Comparison of ENCODE assay signal across 10 cellular contexts in genomic region chr2:33380001-33380609, GRCh38.
DNase-seq lines count a peak whose midpoint lies in the region; ATAC-seq, FAIRE-seq and TF ChIP-seq lines count a peak whose summit lies in the region.
"Had no signal": no experiment of that assay in that cellular context is flagged by ENCODE, and none has a peak within 500 bp of the region (broad histone marks: within the 10 kb centered on the region; RNA-seq: fewer than 3 reads in every experiment).

No MANE protein-coding gene starts in this region.

- TF ChIP-seq CTCF in D721Med (IDR thresholded peaks at IDR 0.05; ENCODE audit: insufficient read depth, missing control alignments) (peak; percentile 2), IMR-90 (conservative IDR thresholded peaks at IDR 0.05; ENCODE audit: low read depth, low read length) (peak; percentile 50), K562 (IDR thresholded peaks at IDR 0.05 in 2 of 3, conservative IDR thresholded peaks at IDR 0.05 in 1 of 3; ENCODE audit: insufficient read depth in 2 of 3, low read depth in 1 of 3, low read length in 3 of 3) (peak; percentile 59 to 79 (median 77))

- H2AFZ ChIP-seq in IMR-90 (replicated peaks; ENCODE audit: low read length, poor library complexity) (no peak overlapping the region), K562 (ENCODE audit: low read depth, low read length) (no peak overlapping the region)

- no peak overlapping the region for H3K23ac ChIP-seq in IMR-90 (ENCODE audit: low read depth, low read length)
- H3K23ac ChIP-seq in mesendoderm (ENCODE audit: low read length) = no peak overlapping the region

- H4K8ac ChIP-seq in IMR-90 (ENCODE audit: low read depth in 2 of 2, low read length in 2 of 2) (no peak overlapping the region), mesendoderm (ENCODE audit: low read depth, low read length) (no peak overlapping the region)

- no peaks in the 10 kb centered on the region for H4K20me1 ChIP-seq in IMR-90 (ENCODE audit: insufficient read depth, low read length)
- no peaks in the 10 kb centered on the region for H4K20me1 ChIP-seq in K562 (replicated peaks; ENCODE audit: control insufficient read depth, insufficient read depth, low read length)

- H4K5ac ChIP-seq in IMR-90 (ENCODE audit: low read depth, low read length) (no peak overlapping the region), mesendoderm (ENCODE audit: low read length) (no peak overlapping the region)

- H3K9me3 ChIP-seq in IMR-90 (ENCODE audit: control insufficient read depth, insufficient read depth, low read length) (no peaks in the 10 kb centered on the region), K562 (replicated peaks; ENCODE audit: control insufficient read depth, insufficient read depth, low read depth, low read length) (no peaks in the 10 kb centered on the region)

- H2BK5ac ChIP-seq in IMR-90 (ENCODE audit: low read depth, low read length, poor library complexity, severe bottlenecking) (no peak overlapping the region), mesendoderm (ENCODE audit: low read length) (no peak overlapping the region)

- H3K27ac ChIP-seq in IMR-90 (ENCODE audit: insufficient read depth, low read length) = no peak overlapping the region
- H3K27ac ChIP-seq in K562 (ENCODE audit: extremely low read depth, low read depth, low read length) = no peak overlapping the region
- no peak overlapping the region for H3K27ac ChIP-seq in mesendoderm (ENCODE audit: low read depth, low read length)

- BruUV-seq in IMR-90 (replicated peaks; lab: Mats Ljungman, UMichigan) = no TSS peak
- BruUV-seq in K562 (replicated peaks; lab: Mats Ljungman, UMichigan) = no TSS peak

- peaks cover 3% of the 10 kb centered on the region for H3K4me1 ChIP-seq in IMR-90 (ENCODE audit: control insufficient read depth, insufficient read depth, low read length)
- no peaks in the 10 kb centered on the region for H3K4me1 ChIP-seq in K562 (replicated peaks in 1 of 2; ENCODE audit: control insufficient read depth in 2 of 2, insufficient read depth in 2 of 2, low read length in 2 of 2)
- no peaks in the 10 kb centered on the region for H3K4me1 ChIP-seq in mesendoderm (ENCODE audit: control insufficient read depth, low read depth, low read length)

- H3K9me1 ChIP-seq in IMR-90 (ENCODE audit: insufficient read depth, low read length) = 0 out of 2 replicates have a peak, but pooled peaks cover 5% of the 10 kb centered on the region
- H3K9me1 ChIP-seq in K562 (ENCODE audit: control insufficient read depth, insufficient read depth, low read length) = no peaks in the 10 kb centered on the region

- WGBS in IMR-90 (ENCODE audit: extremely low coverage in 2 of 2, insufficient read length in 1 of 2), 2 experiments = 40% methylated on average over 2 of the region's 8 CpGs; no CpG with 5 or more reads in 1 of the 2 experiments
- 36% methylated on average over 6 of the region's 8 CpGs for WGBS in K562 (ENCODE audit: insufficient coverage, low coverage, missing lambda C conversion rate)
- WGBS in mesendoderm (ENCODE audit: extremely low coverage, insufficient coverage, low lambda C conversion rate) = no CpG with 5 or more reads among the region's 8 CpGs

- DNase-seq in D721Med (ENCODE audit: insufficient read length, low spot score) = no peak
- no peak for DNase-seq in IMR-90
- peak; percentile 17 to 44 (median 41) for DNase-seq in K562 (ENCODE audit: extremely low read depth in 1 of 4, low spot score in 3 of 4)
- DNase-seq in mesendoderm = peak; percentile 54
- DNase-seq in UCSD-AML1 (lab: John Stamatoyannopoulos, UW; ENCODE audit: unreplicated experiment) = no peak
- no peak for DNase-seq in mucosa of gallbladder (ENCODE audit: low spot score)
- DNase-seq: effector CD4-positive, alpha-beta T cell; NCI-H510A treated with DMSO at 0.1 percent for 48 hours had no signal

- no peak for FAIRE-seq in D721Med (lab: Jason Lieb, UNC)
- FAIRE-seq in K562 (lab: Jason Lieb, UNC) = peak; percentile 49

- no peak overlapping the region for H2AK9ac ChIP-seq in IMR-90 (replicated peaks; ENCODE audit: low read depth, low read length, poor library complexity)

- TF ChIP-seq RAD21 in IMR-90 (IDR thresholded peaks at IDR 0.05; ENCODE audit: low read length) (peak; percentile 60), K562 (CRISPR knock-in tag; conservative IDR thresholded peaks at IDR 0.05 in 1 of 2, IDR thresholded peaks at IDR 0.05 in 1 of 2) (peak; percentile 61 to 90)

- H3K14ac ChIP-seq in IMR-90 (replicated peaks; ENCODE audit: low read depth, low read length) = no peak overlapping the region

- H3K27me3 ChIP-seq in IMR-90 (ENCODE audit: control insufficient read depth, insufficient read depth, low read length) (no peaks in the 10 kb centered on the region), K562 (ENCODE audit: control insufficient read depth in 2 of 2, insufficient read depth in 2 of 2, low read length in 2 of 2) (no peaks in the 10 kb centered on the region; a peak in 1 of 5 replicates), mesendoderm (ENCODE audit: insufficient read depth, low read length, poor library complexity) (no peaks in the 10 kb centered on the region)

- no peak for TF ChIP-seq POLR2A in IMR-90 (IDR thresholded peaks at IDR 0.05; ENCODE audit: low read depth, low read length)
- TF ChIP-seq POLR2A in K562 (conservative IDR thresholded peaks at IDR 0.05) = no peak

- intact Hi-C loops in IMR-90 (cut with micrococcal nuclease) = no loop called here
- intact Hi-C loops in K562 (cut with micrococcal nuclease) = no loop called here

- no peak overlapping the region for H3K9ac ChIP-seq in IMR-90 (ENCODE audit: low read depth, low read length)
- H3K9ac ChIP-seq in K562 (ENCODE audit: insufficient read depth in 1 of 2, low read depth in 2 of 2, low read length in 2 of 2) = no peak overlapping the region
- no peak overlapping the region for H3K9ac ChIP-seq in mesendoderm (ENCODE audit: low read length)

- H2BK15ac ChIP-seq in IMR-90 (ENCODE audit: low read depth, low read length) (no peak overlapping the region), mesendoderm (replicated peaks; ENCODE audit: low read depth) (no peak overlapping the region)

- H3K36me3 ChIP-seq in IMR-90 (ENCODE audit: control insufficient read depth, insufficient read depth, low read length) (peaks cover 18% of the 10 kb centered on the region), K562 (ENCODE audit: control insufficient read depth, insufficient read depth, low read length) (no peaks in the 10 kb centered on the region), mesendoderm (ENCODE audit: control insufficient read depth, insufficient read depth, low read length) (no peaks in the 10 kb centered on the region)

- no peak for TF ChIP-seq EP300 in K562 (IDR thresholded peaks at IDR 0.05; ENCODE audit: low read length)

- CTCF ChIA-PET in IMR-90 (lab: Yijun Ruan, JAX) = interaction anchor here (0.6 to 1.7 kb wide), 12 partner anchors 8 to 611 kb away, joined by 3 to 8 read pairs (median 4); no protein-coding TSS in a partner anchor
- CTCF ChIA-PET in K562 (lab: Yijun Ruan, JAX; ENCODE audit: low intra/inter-chr PET ratio) = interaction anchor here (0.7 to 1.1 kb wide), 2 partner anchors 608 to 827 kb away, joined by 3 read pairs; no protein-coding TSS in a partner anchor

- H2AK5ac ChIP-seq in IMR-90 (ENCODE audit: low read depth, low read length) (no peak overlapping the region), mesendoderm (ENCODE audit: low read length) (no peak overlapping the region)

- POLR2A ChIA-PET in IMR-90 (lab: Charles Lee; ENCODE audit: unreplicated experiment) = interaction anchor here (0.6 kb wide), 1 partner anchor 725 kb away, joined by 6 read pairs; no protein-coding TSS in a partner anchor
- POLR2A ChIA-PET in K562 (lab: Yijun Ruan, JAX) = interaction anchor here (0.6 kb wide), 1 partner anchor 412 kb away, joined by 3 read pairs; no protein-coding TSS in a partner anchor

- no peak overlapping the region for H3K4ac ChIP-seq in IMR-90 (ENCODE audit: low read depth, low read length)
- H3K4ac ChIP-seq in mesendoderm (ENCODE audit: low read depth, low read length) = no peak overlapping the region

- H3K4me3 ChIP-seq in IMR-90 (ENCODE audit: insufficient read depth, low read depth, low read length) = no peak overlapping the region
- no peak overlapping the region for H3K4me3 ChIP-seq in K562
- no peak overlapping the region for H3K4me3 ChIP-seq in mesendoderm (ENCODE audit: low read length)

- H3K18ac ChIP-seq in IMR-90 (ENCODE audit: low read depth, low read length) (no peak overlapping the region), mesendoderm (ENCODE audit: low read length) (no peak overlapping the region)

- H3K56ac ChIP-seq in IMR-90 (ENCODE audit: extremely low read depth, insufficient read depth, low read length) (no peak overlapping the region), mesendoderm (ENCODE audit: low read length) (no peak overlapping the region)

- no peaks in the 10 kb centered on the region for H3K79me2 ChIP-seq in K562 (ENCODE audit: control insufficient read depth, insufficient read depth, low read length)
- no peaks in the 10 kb centered on the region for H3K79me2 ChIP-seq in mesendoderm (ENCODE audit: control insufficient read depth, insufficient read depth, low read length)

- no peak overlapping the region for H2BK20ac ChIP-seq in IMR-90 (ENCODE audit: low read depth, low read length)

- in situ Hi-C loops in IMR-90 (cut with MboI; ENCODE audit: low sequenced_read_pairs) = no loop called here
- in situ Hi-C loops in K562 (cut with MboI) = loop anchor here (25.0 kb wide), 1 partner anchor 1668 kb away; no protein-coding TSS in a partner anchor

- no peak for ATAC-seq in IMR-90 (ENCODE audit: low read depth)
- no peak for ATAC-seq in K562
- ATAC-seq in GM21515 (IDR thresholded peaks at IDR 0.05; ENCODE audit: unreplicated experiment) = no peak
- no peak for ATAC-seq in GM21737 (IDR thresholded peaks at IDR 0.05; ENCODE audit: unreplicated experiment)

- dilution Hi-C loops in IMR-90 (cut with HindIII; ENCODE audit: low sequenced_read_pairs, unreplicated experiment) = no loop called here

- no peak overlapping the region for H4K91ac ChIP-seq in IMR-90 (ENCODE audit: insufficient read depth, low read depth, low read length)

- H2BK120ac ChIP-seq in IMR-90 (ENCODE audit: low read depth, low read length) = no peak overlapping the region
- no peak overlapping the region for H2BK120ac ChIP-seq in mesendoderm (ENCODE audit: low read depth, low read length)

- no peak overlapping the region for H3K4me2 ChIP-seq in IMR-90 (ENCODE audit: low read depth, low read length)
- no peak overlapping the region for H3K4me2 ChIP-seq in K562 (ENCODE audit: insufficient read depth, low read length)
- no peak overlapping the region for H3K4me2 ChIP-seq in mesendoderm (ENCODE audit: low read length)

- peaks cover 8 to 15% of the 10 kb centered on the region in 2 experiments; a peak in 3 of 4 replicates for H3K79me1 ChIP-seq in IMR-90 (ENCODE audit: low read depth in 1 of 2, low read length in 2 of 2)
- no peaks in the 10 kb centered on the region for H3K79me1 ChIP-seq in mesendoderm (ENCODE audit: low read length)

TF ChIP-seq in IMR-90, 13 proteins besides CTCF, POLR2A, EP300 and RAD21 (continues in another document):
- TF ChIP-seq CEBPB (IDR thresholded peaks at IDR 0.05; ENCODE audit: low read depth, low read length) = no peak
- no peak for TF ChIP-seq MAZ (IDR thresholded peaks at IDR 0.05; ENCODE audit: borderline replicate concordance, low read depth, low read length)

TF ChIP-seq in K562, 482 proteins besides CTCF, POLR2A, EP300 and RAD21 (continues in another document):
- peak in 1 of 2 experiments; percentile 74; a peak in 2 of 3 replicates for TF ChIP-seq CBX3 (IDR thresholded peaks at IDR 0.05; ENCODE audit: borderline replicate concordance in 1 of 2, low read length in 2 of 2)
- no peak for TF ChIP-seq FOXK1 (CRISPR knock-in tag; IDR thresholded peaks at IDR 0.05; ENCODE audit: borderline replicate concordance)

Comparison
In these comparisons a context has a peak if more than half of its experiments do, and no peak if none do; other contexts are left out.
1. DNase-seq: peak in K562 (4 of 4) and mesendoderm (single experiment); none in D721Med (single experiment), IMR-90 (single experiment), UCSD-AML1 (single experiment) and mucosa of gallbladder (single experiment).
2. CTCF ChIP-seq: peak in every context shown above with its lines; median percentile 77 in K562; 50 in IMR-90; 2 in D721Med.